In the genomic region with DNA sequence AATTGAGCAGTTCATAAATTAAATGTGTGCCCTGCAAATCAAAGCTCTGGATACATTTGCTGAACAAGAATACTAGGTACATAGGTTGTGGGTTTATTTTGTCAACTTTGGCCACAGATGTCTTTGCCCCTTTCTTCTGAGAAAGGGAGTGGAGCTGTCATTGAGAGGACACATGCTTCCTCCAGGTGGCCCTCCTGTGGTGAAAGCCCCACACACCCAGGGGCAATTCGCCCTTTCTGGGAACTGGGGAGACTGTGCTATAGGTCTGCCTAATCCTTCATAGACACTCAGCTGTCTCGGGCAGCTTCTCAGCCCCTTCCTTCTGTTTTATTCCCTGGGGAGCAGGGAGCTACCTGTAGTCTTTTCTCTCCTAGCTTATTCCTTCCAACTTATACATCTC, we compare ENCODE assay signal across 9 cellular contexts.
"Had no signal": no experiment of that assay in that cellular context is flagged by ENCODE, and none has a peak within 500 bp of the region (broad histone marks: within the 10 kb centered on the region; RNA-seq: fewer than 3 reads in every experiment).

No MANE protein-coding gene starts in this region.

- H3K27ac ChIP-seq: GM23248, HL-60 had no signal

- ATAC-seq: HCT116, HepG2 had no signal

- H2AFZ ChIP-seq: GM23248 had no signal

- FAIRE-seq: HepG2 had no signal

- DNase-seq: GM23248, GOT3, H7, HFFc6 had no signal

- H3K4me3 ChIP-seq: GM23248, HAP-1 had no signal

- H3K27ac Mint-ChIP-seq: HFFc6, IgD-negative memory B cell had no signal

- H3K4me1 ChIP-seq: HAP-1 had no signal

- H3K9ac ChIP-seq: GM23248 had no signal

- H3K4me1 Mint-ChIP-seq: IgD-negative memory B cell had no signal

- H3K27me3 Mint-ChIP-seq: IgD-negative memory B cell had no signal

- H3K4me3 Mint-ChIP-seq: HFFc6 had no signal

- H3K36me3 Mint-ChIP-seq: IgD-negative memory B cell had no signal

- H3K36me3 ChIP-seq: HAP-1 had no signal

- H3K9me3 ChIP-seq: HAP-1 had no signal
